8 cellular contexts compared by ENCODE assay signal in genomic region chr18:80109676-80110078, GRCh38. TPM values are rescaled to one million over a fixed set of nuclear protein-coding genes. Genes with fewer than 3 reads are reported as not detected.
A peak's percentile ranks its signal among the peaks of the same experiment; 100 is the strongest.
DNase-seq lines count a peak whose midpoint lies in the region; ATAC-seq and TF ChIP-seq lines count a peak whose summit lies in the region.

No MANE protein-coding gene starts in this region.

- H3K27me3 Mint-ChIP-seq in activated naive CD8-positive, alpha-beta T cell, result no peaks in the 10 kb centered on the region

- peaks cover 0 to 35% (median 26%) of the 10 kb centered on the region in 12 donors for H3K4me1 ChIP-seq in heart left ventricle
- H3K4me1 ChIP-seq in parathyroid adenoma, result peaks cover 8% of the 10 kb centered on the region

- WGBS in heart left ventricle, 4 donors, result 0 to 1% (median 1%) methylated on average over 33 to 34 of the region's 34 CpGs

- TF ChIP-seq CTCF in HFF-Myc (IDR thresholded peaks at IDR 0.05; ENCODE audit: low read depth, low read length, missing control alignments) (no peak), heart left ventricle (IDR thresholded peaks at IDR 0.05) (no peak), parathyroid adenoma (IDR thresholded peaks at IDR 0.05) (no peak)

- no peaks in the 10 kb centered on the region for H3K27me3 ChIP-seq in heart left ventricle
- H3K27me3 ChIP-seq in parathyroid adenoma (ENCODE audit: control insufficient read depth, insufficient read depth, low read length), result no peaks in the 10 kb centered on the region

- TF ChIP-seq POLR2A in heart left ventricle (IDR thresholded peaks at IDR 0.05), result no peak

- H3K36me3 Mint-ChIP-seq in activated naive CD8-positive, alpha-beta T cell, result peaks cover 5% of the 10 kb centered on the region

- H3K9me3 Mint-ChIP-seq in activated naive CD8-positive, alpha-beta T cell (ENCODE audit: low read depth), result no peaks in the 10 kb centered on the region

- H3K4me1 Mint-ChIP-seq in activated naive CD8-positive, alpha-beta T cell (ENCODE audit: low read depth), result peaks cover 53% of the 10 kb centered on the region

- intact Hi-C loops in heart left ventricle (cut with DNase I), result loop anchor here in 6 of 10 donors (2.0 to 10.0 kb wide), 5 partner anchors 72 to 1042 kb away; partner anchors contain the start of genes RBFA (in 3 of the 6), ATP9B (in 1 of the 6) and SLC66A2 (in 1 of the 6)

- H3K79me2 ChIP-seq in parathyroid adenoma, result peaks cover 3% of the 10 kb centered on the region

- peak overlapping the region; percentile 36 for H2AFZ ChIP-seq in parathyroid adenoma

- H3K4me3 ChIP-seq in HFF-Myc (replicated peaks; ENCODE audit: low read depth, low read length) (peak overlapping the region; percentile 49), heart left ventricle (peak overlapping the region; percentile 52 to 98 (median 72)), parathyroid adenoma (ENCODE audit: low read depth, low read length) (peak overlapping the region; percentile 73)

- peak overlapping the region; percentile 88 for H3K4me2 ChIP-seq in parathyroid adenoma (ENCODE audit: low read length)

- ATAC-seq in heart left ventricle, result peak in 3 of 4 donors; percentile 17 to 25 (median 20)

- H3K9ac ChIP-seq in parathyroid adenoma, result no peak overlapping the region

- H3K27ac Mint-ChIP-seq in activated naive CD8-positive, alpha-beta T cell, result peak overlapping the region; percentile 51

- H3K4me3 Mint-ChIP-seq in activated naive CD8-positive, alpha-beta T cell, result peak overlapping the region; percentile 84

- H3K27ac ChIP-seq in heart left ventricle (peak overlapping the region; percentile 77 to 95 (median 86)), parathyroid adenoma (no peak overlapping the region)

- peak; percentile 21 for DNase-seq in stimulated activated CD4-positive, alpha-beta T cell treated with anti-CD3 and anti-CD28 coated beads, Interleukin-1b, Interleukin-23, amount 100 ng/mL, for 48 hours
- no peak for DNase-seq in stimulated activated CD4-positive, alpha-beta T cell treated with anti-CD3 and anti-CD28 coated beads, Interleukin-4, amount 100 ng/mL, for 1 hour
- no peak for DNase-seq in HFF-Myc (ENCODE audit: extremely low read depth, low read depth)
- DNase-seq in NCI-H146 (lab: John Stamatoyannopoulos, UW), result peak; percentile 84
- DNase-seq in heart left ventricle, result peak; percentile 39 to 67 (median 48)
- no peak for DNase-seq in GF-D8 (lab: John Stamatoyannopoulos, UW)

- H3K9me3 ChIP-seq in heart left ventricle (no peaks in the 10 kb centered on the region), parathyroid adenoma (ENCODE audit: control insufficient read depth, low read length) (peaks cover 3% of the 10 kb centered on the region)

- no peaks in the 10 kb centered on the region for H3K36me3 ChIP-seq in heart left ventricle
- H3K36me3 ChIP-seq in parathyroid adenoma (ENCODE audit: control insufficient read depth, insufficient read depth, low read length), result no peaks in the 10 kb centered on the region

RNA-seq across cellular contexts. Expression of gene ADNP2, which starts 0.6 kb away (rescaled TPM):
- 10 to 100 TPM in 4 of 9 donors, 1 to 10 TPM in 5; 6.7 to 13.1 (median 8.8) TPM for total RNA-seq in heart left ventricle
- 10 to 100 TPM in 1 of 2 donors, 1 to 10 TPM in 1; 3.0 to 12.3 TPM for polyA plus RNA-seq in heart left ventricle

Comparison
In these comparisons a context has a peak if more than half of its experiments do, and no peak if none do; other contexts are left out.
1. DNase-seq: peak in stimulated activated CD4-positive, alpha-beta T cell treated with anti-CD3 and anti-CD28 coated beads, Interleukin-1b, Interleukin-23, amount 100 ng/mL, for 48 hours (single experiment), NCI-H146 (single experiment) and heart left ventricle (5 of 5); none in stimulated activated CD4-positive, alpha-beta T cell treated with anti-CD3 and anti-CD28 coated beads, Interleukin-4, amount 100 ng/mL, for 1 hour (single experiment), HFF-Myc (single experiment) and GF-D8 (single experiment).
2. Peak in every context shown above with its lines, with median percentiles within 50 percentile points of each other: H3K4me3 ChIP-seq.